Comparison of ENCODE assay signal across 20 cellular contexts in genomic region chr2:106284255-106284654, GRCh38.
DNase-seq lines count a peak whose midpoint lies in the region; ATAC-seq and TF ChIP-seq lines count a peak whose summit lies in the region.
"Had no signal": no experiment of that assay in that cellular context is flagged by ENCODE, and none has a peak within 500 bp of the region (broad histone marks: within the 10 kb centered on the region; RNA-seq: fewer than 3 reads in every experiment).

No MANE protein-coding gene starts in this region.

- H3K4me3 ChIP-seq in esophagus muscularis mucosa (no peak overlapping the region), neural cell (ENCODE audit: low read length) (no peak overlapping the region), sigmoid colon (no peak overlapping the region)
- H3K4me3 ChIP-seq: BLaER1 treated with 17β-estradiol and CSF1 and Interleukin-3, amounts not matched to agents 10 nM and 100 nM; Peyer's patch had no signal

- no peak overlapping the region for H3K4me3 Mint-ChIP-seq in activated CD8-positive, alpha-beta memory T cell treated with anti-CD3 and anti-CD28 coated beads, Interleukin-2, amount 10 ng/mL, durations not matched to agents 7 days and 5 days
- H3K4me3 Mint-ChIP-seq: CD4-positive, alpha-beta memory T cell had no signal

- WGBS in esophagus muscularis mucosa, result 61% methylated on average over 5 of the region's 5 CpGs
- 83 to 87% methylated on average over 5 of the region's 5 CpGs for WGBS in sigmoid colon, 2 donors

- H2AFZ ChIP-seq in neural cell (ENCODE audit: low read depth, low read length), result no peak overlapping the region

- H3K4me1 ChIP-seq in esophagus muscularis mucosa, result peaks cover 0 to 5% (median 2%) of the 10 kb centered on the region in 4 donors
- peaks cover 0 to 14% (median 10%) of the 10 kb centered on the region in 4 donors for H3K4me1 ChIP-seq in sigmoid colon
- H3K4me1 ChIP-seq: Caco-2, Peyer's patch had no signal

- TF ChIP-seq RAD21 in neural cell (conservative IDR thresholded peaks at IDR 0.05), result no peak

- no peaks in the 10 kb centered on the region for H3K9me3 Mint-ChIP-seq in activated CD8-positive, alpha-beta memory T cell treated with anti-CD3 and anti-CD28 coated beads, Interleukin-2, amount 10 ng/mL, durations not matched to agents 7 days and 5 days (ENCODE audit: low read depth)
- H3K9me3 Mint-ChIP-seq: CD4-positive, alpha-beta memory T cell had no signal

- H3K9me2 ChIP-seq in neural cell (ENCODE audit: insufficient read depth, low read length), result no peaks in the 10 kb centered on the region

- H3K27me3 Mint-ChIP-seq in activated CD8-positive, alpha-beta memory T cell treated with anti-CD3 and anti-CD28 coated beads, Interleukin-2, amount 10 ng/mL, durations not matched to agents 7 days and 5 days, result peaks cover 13% of the 10 kb centered on the region

- H3K27me3 ChIP-seq in esophagus muscularis mucosa, result no peaks in the 10 kb centered on the region
- H3K27me3 ChIP-seq in neural cell (ENCODE audit: insufficient read depth, low read depth, low read length), result no peaks in the 10 kb centered on the region
- H3K27me3 ChIP-seq in sigmoid colon, result no peaks in the 10 kb centered on the region
- H3K27me3 ChIP-seq: BLaER1 treated with 17β-estradiol and CSF1 and Interleukin-3, amounts not matched to agents 10 nM and 100 nM; Peyer's patch had no signal

- ATAC-seq in activated CD8-positive, alpha-beta memory T cell treated with anti-CD3 and anti-CD28 coated beads, Interleukin-2, amount 10 ng/mL, durations not matched to agents 7 days and 5 days, result no peak

- no peaks in the 10 kb centered on the region for H3K9me3 ChIP-seq in esophagus muscularis mucosa
- no peaks in the 10 kb centered on the region for H3K9me3 ChIP-seq in neural cell (ENCODE audit: low read length)
- H3K9me3 ChIP-seq in sigmoid colon, result no peaks in the 10 kb centered on the region
- H3K9me3 ChIP-seq: Caco-2, Peyer's patch had no signal

- intact Hi-C loops in esophagus muscularis mucosa (cut with DNase I), result no loop called here
- intact Hi-C loops in sigmoid colon (cut with DNase I), result no loop called here

- H3K27ac ChIP-seq in esophagus muscularis mucosa (replicated peaks in 1 of 4) (no peak overlapping the region), neural cell (ENCODE audit: low read length) (peak overlapping the region; percentile 12), sigmoid colon (peak overlapping the region in 1 of 4 donors; percentile 36)
- H3K27ac ChIP-seq: BLaER1 treated with 17β-estradiol and CSF1 and Interleukin-3, amounts not matched to agents 10 nM and 100 nM; Peyer's patch had no signal

- TF ChIP-seq POLR2A in esophagus muscularis mucosa (IDR thresholded peaks at IDR 0.05; ENCODE audit: low read depth), result no peak
- TF ChIP-seq POLR2A in sigmoid colon (IDR thresholded peaks at IDR 0.05), result no peak

- H3K36me3 ChIP-seq in esophagus muscularis mucosa (no peaks in the 10 kb centered on the region), neural cell (ENCODE audit: insufficient read depth, low read length) (no peaks in the 10 kb centered on the region), sigmoid colon (no peaks in the 10 kb centered on the region)
- H3K36me3 ChIP-seq: BLaER1 treated with 17β-estradiol and CSF1 and Interleukin-3, amounts not matched to agents 10 nM and 100 nM; Peyer's patch had no signal

- no peaks in the 10 kb centered on the region for H3K79me2 ChIP-seq in neural cell (replicated peaks; ENCODE audit: insufficient read depth, low read length)

- no peak overlapping the region for H3K9ac ChIP-seq in neural cell (ENCODE audit: low read length)
- H3K9ac ChIP-seq: BLaER1 treated with 17β-estradiol and CSF1 and Interleukin-3, amounts not matched to agents 10 nM and 100 nM had no signal

- DNase-seq in astrocyte of the hippocampus (ENCODE audit: low read depth, low spot score), result peak; percentile 9
- DNase-seq in esophagus muscularis mucosa (ENCODE audit: extremely low spot score), result peak; percentile 82
- peak; percentile 69 for DNase-seq in sigmoid colon
- DNase-seq in NCI-H2081 treated with DMSO at 0.1 percent for 48 hours (lab: John Stamatoyannopoulos, UW), result no peak
- DNase-seq in NCI-H1694 (lab: John Stamatoyannopoulos, UW), result no peak
- no peak for DNase-seq in activated CD8-positive, alpha-beta memory T cell treated with anti-CD3 and anti-CD28 coated beads, Interleukin-2, amount 10 ng/mL, durations not matched to agents 7 days and 5 days
- DNase-seq: ACHN; Caco-2; CD4-positive, alpha-beta memory T cell; DMS 273 treated with DMSO at 0.1 percent for 48 hours; DMS79 treated with DMSO at 0.1 percent for 48 hours; H7; Kasumi-1; NCI-H187; NCI-H2107; NCI-H2227 treated with DMSO at 0.1 percent for 48 hours; NCI-H510A; Peyer's patch had no signal

- H3K36me3 Mint-ChIP-seq in activated CD8-positive, alpha-beta memory T cell treated with anti-CD3 and anti-CD28 coated beads, Interleukin-2, amount 10 ng/mL, durations not matched to agents 7 days and 5 days, result no peaks in the 10 kb centered on the region
- H3K36me3 Mint-ChIP-seq: CD4-positive, alpha-beta memory T cell had no signal

- no peaks in the 10 kb centered on the region for H4K20me1 ChIP-seq in neural cell (ENCODE audit: insufficient read depth)
- H4K20me1 ChIP-seq: BLaER1 treated with 17β-estradiol and CSF1 and Interleukin-3, amounts not matched to agents 10 nM and 100 nM had no signal

- no peak overlapping the region for H3K4me2 ChIP-seq in neural cell (ENCODE audit: low read length)

- no peaks in the 10 kb centered on the region for H3F3A ChIP-seq in neural cell (ENCODE audit: insufficient read depth, low read length, poor library complexity, severe bottlenecking)

- CTCF ChIA-PET in activated CD8-positive, alpha-beta memory T cell treated with anti-CD3 and anti-CD28 coated beads, Interleukin-2, amount 10 ng/mL, durations not matched to agents 7 days and 5 days (lab: Charles Lee), result no interaction called here

- H3K4me1 Mint-ChIP-seq in activated CD8-positive, alpha-beta memory T cell treated with anti-CD3 and anti-CD28 coated beads, Interleukin-2, amount 10 ng/mL, durations not matched to agents 7 days and 5 days, result peaks cover 2% of the 10 kb centered on the region

- TF ChIP-seq EP300 in esophagus muscularis mucosa (IDR thresholded peaks at IDR 0.05) (no peak), neural cell (conservative IDR thresholded peaks at IDR 0.05; ENCODE audit: poor library complexity, severe bottlenecking) (peak; percentile 44), sigmoid colon (IDR thresholded peaks at IDR 0.05) (no peak)

- H3K27ac Mint-ChIP-seq in activated CD8-positive, alpha-beta memory T cell treated with anti-CD3 and anti-CD28 coated beads, Interleukin-2, amount 10 ng/mL, durations not matched to agents 7 days and 5 days, result no peak overlapping the region
- H3K27ac Mint-ChIP-seq: CD4-positive, alpha-beta memory T cell had no signal

- TF ChIP-seq CTCF in esophagus muscularis mucosa (IDR thresholded peaks at IDR 0.05) (no peak), neural cell (IDR thresholded peaks at IDR 0.05; ENCODE audit: poor library complexity, severe bottlenecking) (no peak), sigmoid colon (IDR thresholded peaks at IDR 0.05) (no peak)

TF ChIP-seq in neural cell, 6 proteins besides CTCF, POLR2A, EP300 and RAD21:
- no peak for TF ChIP-seq POLR2AphosphoS5 (IDR thresholded peaks at IDR 0.05)
- TF ChIP-seq SMC3 (conservative IDR thresholded peaks at IDR 0.05; ENCODE audit: poor library complexity), result no peak
- no peak for TF ChIP-seq REST (IDR thresholded peaks at IDR 0.05; ENCODE audit: borderline replicate concordance)
- no peak for TF ChIP-seq MXI1 (conservative IDR thresholded peaks at IDR 0.05; ENCODE audit: poor library complexity, severe bottlenecking)
- no peak for TF ChIP-seq TAF1 (IDR thresholded peaks at IDR 0.05; ENCODE audit: low read depth)
- TF ChIP-seq EZH2 (IDR thresholded peaks at IDR 0.05; ENCODE audit: borderline replicate concordance, insufficient read depth, low read length, poor library complexity, severe bottlenecking), result no peak

Comparison
In these comparisons a context has a peak if more than half of its experiments do, and no peak if none do; other contexts are left out.
1. DNase-seq: peak in astrocyte of the hippocampus (single experiment), esophagus muscularis mucosa (single experiment) and sigmoid colon (single experiment); none in NCI-H2081 treated with DMSO at 0.1 percent for 48 hours (single experiment), NCI-H1694 (single experiment) and activated CD8-positive, alpha-beta memory T cell treated with anti-CD3 and anti-CD28 coated beads, Interleukin-2, amount 10 ng/mL, durations not matched to agents 7 days and 5 days (single experiment).